14 cellular contexts compared by ENCODE assay signal in the genomic region with DNA sequence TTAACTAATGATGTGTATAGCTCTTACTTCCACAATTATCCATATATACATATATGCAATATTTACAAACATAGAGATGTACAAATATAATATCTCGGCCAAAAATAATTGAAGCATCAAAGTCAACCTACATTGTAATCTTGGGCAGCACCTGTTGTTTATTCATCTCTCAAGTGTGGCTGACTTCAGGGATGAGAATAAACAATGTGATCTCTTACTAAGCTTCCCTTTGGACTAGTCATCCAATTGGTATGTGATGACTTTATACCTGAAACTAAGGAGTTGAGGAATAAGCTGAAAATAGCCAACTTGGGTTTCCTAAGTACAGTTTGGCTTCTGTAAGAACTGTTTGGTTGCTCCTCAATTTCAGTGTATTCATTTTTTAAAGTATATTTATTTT.
DNase-seq lines count a peak whose midpoint lies in the region; ATAC-seq, FAIRE-seq and TF ChIP-seq lines count a peak whose summit lies in the region.
"Had no signal": no experiment of that assay in that cellular context is flagged by ENCODE, and none has a peak within 500 bp of the region (broad histone marks: within the 10 kb centered on the region; RNA-seq: fewer than 3 reads in every experiment).

No MANE protein-coding gene starts in this region.

- CTCF ChIA-PET in HEK293 (lab: Yijun Ruan, JAX) (no interaction called here), OCI-LY7 (lab: Charles Lee; ENCODE audit: unreplicated experiment) (no interaction called here)

- H3K9me3 ChIP-seq in HEK293 (ENCODE audit: control insufficient read depth, insufficient read depth, low read depth, low read length): no peaks in the 10 kb centered on the region
- no peaks in the 10 kb centered on the region for H3K9me3 ChIP-seq in OCI-LY7 (ENCODE audit: low read length)
- H3K9me3 ChIP-seq: spleen had no signal

- no TSS peak for BruUV-seq in OCI-LY7 (replicated peaks; lab: Mats Ljungman, UMichigan)

- ATAC-seq in GM18517 (IDR thresholded peaks at IDR 0.05; ENCODE audit: unreplicated experiment): no peak
- ATAC-seq: activated CD4-positive, CD25-positive, alpha-beta regulatory T cell treated with anti-CD3 and anti-CD28 coated beads, Interleukin-2, amount 50 U/mL, for 24 hours had no signal

- H4K20me1 ChIP-seq in OCI-LY7 (ENCODE audit: insufficient read depth, low read length): no peaks in the 10 kb centered on the region

- peak; percentile 66 for FAIRE-seq in RCC 7860 (lab: Jason Lieb, UNC)

- POLR2A ChIA-PET in HEK293 (lab: Yijun Ruan, JAX): no interaction called here
- POLR2A ChIA-PET in OCI-LY7 (lab: Charles Lee): interaction anchor here (0.9 kb wide), 1 partner anchor 39 kb away, joined by 9 read pairs; no protein-coding TSS in a partner anchor

- no peak overlapping the region for H3K4me3 ChIP-seq in HEK293 (ENCODE audit: low read depth, low read length)
- no peak overlapping the region for H3K4me3 ChIP-seq in fibroblast of mammary gland (ENCODE audit: control insufficient read depth, low read depth, low read length)
- no peak overlapping the region for H3K4me3 ChIP-seq in OCI-LY7 (ENCODE audit: low read depth, low read length, poor library complexity, severe bottlenecking)
- H3K4me3 ChIP-seq: spleen had no signal

- DNase-seq in A172 (ENCODE audit: low spot score) (peak; percentile 79), RCC 7860 (ENCODE audit: low spot score) (peak; percentile 64), fibroblast of mammary gland (ENCODE audit: low read depth) (peak; percentile 18), OCI-LY7 (ENCODE audit: low spot score) (no peak), ureter (ENCODE audit: low spot score) (no peak)
- DNase-seq in stimulated activated CD4-positive, alpha-beta T cell treated with anti-CD3 and anti-CD28 coated beads, Interleukin-4, amount 100 ng/mL, for 24 hours: no peak
- DNase-seq: activated naive CD4-positive, alpha-beta T cell; Karpas-422; NCI-H187 treated with DMSO at 0.1 percent for 48 hours; spleen had no signal

- H3K36me3 ChIP-seq in HEK293 (ENCODE audit: control insufficient read depth in 2 of 2, insufficient read depth in 1 of 2, low read length in 2 of 2) (no peaks in the 10 kb centered on the region), OCI-LY7 (ENCODE audit: insufficient read depth, low read length) (no peaks in the 10 kb centered on the region)
- H3K36me3 ChIP-seq: spleen had no signal

- no peak overlapping the region for H3K4me2 ChIP-seq in OCI-LY7 (ENCODE audit: low read length)

- intact Hi-C loops in OCI-LY7 (cut with micrococcal nuclease; ENCODE audit: unreplicated experiment): no loop called here

- H3K79me2 ChIP-seq in OCI-LY7 (ENCODE audit: insufficient read depth, low read depth, low read length): no peaks in the 10 kb centered on the region
- H3K79me2 ChIP-seq: parathyroid adenoma had no signal

- no peak overlapping the region for H2AFZ ChIP-seq in OCI-LY7 (ENCODE audit: low read length)
- H2AFZ ChIP-seq: parathyroid adenoma had no signal

- H3K27ac ChIP-seq in HEK293 (ENCODE audit: extremely low read depth, low read depth, low read length) (no peak overlapping the region), OCI-LY7 (ENCODE audit: low read depth, low read length, poor library complexity, severe bottlenecking) (no peak overlapping the region)
- H3K27ac ChIP-seq: parathyroid adenoma, spleen had no signal

- H3K9me2 ChIP-seq in OCI-LY7 (ENCODE audit: insufficient read depth, low read length): no peaks in the 10 kb centered on the region

- no peaks in the 10 kb centered on the region for H3K4me1 ChIP-seq in HEK293 (ENCODE audit: control insufficient read depth, insufficient read depth, low read length)
- H3K4me1 ChIP-seq in OCI-LY7 (ENCODE audit: insufficient read depth, low read length, poor library complexity, severe bottlenecking): no peaks in the 10 kb centered on the region
- H3K4me1 ChIP-seq: parathyroid adenoma, spleen had no signal

- TF ChIP-seq CTCF in HEK293 (tag by site-specific recombination; IDR thresholded peaks at IDR 0.05) (no peak), fibroblast of mammary gland (conservative IDR thresholded peaks at IDR 0.05; ENCODE audit: control insufficient read depth, insufficient read depth, low read depth, low read length) (no peak), OCI-LY7 (conservative IDR thresholded peaks at IDR 0.05; ENCODE audit: low read length) (no peak)

TF ChIP-seq in HEK293, 187 proteins besides CTCF, POLR2A, EP300 and RAD21:
- TF ChIP-seq ZNF114 (tag by site-specific recombination; IDR thresholded peaks at IDR 0.05): no peak
- peak; percentile 74 for TF ChIP-seq ZNF366 (tag by site-specific recombination; conservative IDR thresholded peaks at IDR 0.05)
- TF ChIP-seq SCRT2 (tag by site-specific recombination; IDR thresholded peaks at IDR 0.05): peak; percentile 83
- TF ChIP-seq SCRT1 (tag by site-specific recombination; IDR thresholded peaks at IDR 0.05; ENCODE audit: borderline replicate concordance): no peak

Comparison
In these comparisons a context has a peak if more than half of its experiments do, and no peak if none do; other contexts are left out.
1. DNase-seq: peak in A172 (single experiment), RCC 7860 (single experiment) and fibroblast of mammary gland (single experiment); none in stimulated activated CD4-positive, alpha-beta T cell treated with anti-CD3 and anti-CD28 coated beads, Interleukin-4, amount 100 ng/mL, for 24 hours (single experiment), OCI-LY7 (single experiment) and ureter (single experiment).